In genomic region chr4:1671011-1671410, GRCh38 we compare ENCODE assay signal across 2 cellular contexts. TPM values are rescaled to one million over a fixed set of nuclear protein-coding genes. Genes with fewer than 3 reads are reported as not detected.
"Had no signal": no experiment of that assay in that cellular context is flagged by ENCODE, and none has a peak within 500 bp of the region (broad histone marks: within the 10 kb centered on the region; RNA-seq: fewer than 3 reads in every experiment).

No MANE protein-coding gene starts in this region.

RNA-seq across cellular contexts. Expression of gene FAM53A, which starts 13.1 kb away (rescaled TPM):
- total RNA-seq: smooth muscle cell had no signal
- polyA plus RNA-seq: neural cell had no signal
